ENCODE assay signal across 13 cellular contexts in the genomic region with DNA sequence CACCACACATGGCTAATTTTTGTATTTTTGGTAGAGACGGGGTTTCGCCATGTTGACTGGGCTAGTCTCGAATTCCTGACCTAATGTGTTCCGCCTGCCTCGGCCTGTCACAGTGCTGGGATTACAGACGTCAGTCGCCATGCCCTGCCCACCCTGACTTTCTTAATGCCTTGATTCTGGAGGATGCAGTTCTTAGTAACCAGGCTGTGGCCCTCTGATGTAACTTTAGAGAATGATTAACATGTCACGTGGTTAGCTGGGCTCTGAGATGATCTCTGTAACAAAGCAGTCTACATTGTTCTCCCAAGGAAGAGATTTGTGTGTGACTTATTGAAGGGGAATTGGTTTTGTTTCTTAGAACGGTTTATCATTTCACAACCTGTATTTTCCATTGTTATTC. TPM values are rescaled to one million over a fixed set of nuclear protein-coding genes. Genes with fewer than 3 reads are reported as not detected.
DNase-seq lines count a peak whose midpoint lies in the region; ATAC-seq and TF ChIP-seq lines count a peak whose summit lies in the region.
"Had no signal": no experiment of that assay in that cellular context is flagged by ENCODE, and none has a peak within 500 bp of the region (broad histone marks: within the 10 kb centered on the region; RNA-seq: fewer than 3 reads in every experiment).

No MANE protein-coding gene starts in this region.

- H2AFZ ChIP-seq in neural progenitor cell (replicated peaks) (no peak overlapping the region), PC-9 (no peak overlapping the region)

- no peaks in the 10 kb centered on the region for H3K36me3 Mint-ChIP-seq in neural progenitor cell
- H3K36me3 Mint-ChIP-seq in type B pancreatic cell = no peaks in the 10 kb centered on the region
- H3K36me3 Mint-ChIP-seq: activated naive CD8-positive, alpha-beta T cell treated with anti-CD3 and anti-CD28 coated beads, Interleukin-2, amount 10 ng/mL, durations not matched to agents 7 days and 5 days had no signal

- H3K27ac Mint-ChIP-seq in neural progenitor cell = no peak overlapping the region
- no peak overlapping the region for H3K27ac Mint-ChIP-seq in type B pancreatic cell
- H3K27ac Mint-ChIP-seq: activated CD4-positive, alpha-beta T cell treated with anti-CD3 and anti-CD28 coated beads, Interleukin-2, amount 10 ng/mL, durations not matched to agents 7 days and 5 days; activated naive CD8-positive, alpha-beta T cell treated with anti-CD3 and anti-CD28 coated beads, Interleukin-2, amount 10 ng/mL, durations not matched to agents 7 days and 5 days had no signal

- BruUV-seq in PC-9 (replicated peaks; lab: Mats Ljungman, UMichigan) = no TSS peak

- H3K27me3 Mint-ChIP-seq in neural progenitor cell (ENCODE audit: insufficient read depth, low read depth) = peaks cover 2% of the 10 kb centered on the region
- H3K27me3 Mint-ChIP-seq in type B pancreatic cell = peaks cover 9% of the 10 kb centered on the region
- H3K27me3 Mint-ChIP-seq: activated naive CD8-positive, alpha-beta T cell treated with anti-CD3 and anti-CD28 coated beads, Interleukin-2, amount 10 ng/mL, durations not matched to agents 7 days and 5 days had no signal

- H3K4me1 ChIP-seq in neural progenitor cell = peaks cover 80% of the 10 kb centered on the region
- no peaks in the 10 kb centered on the region for H3K4me1 ChIP-seq in PC-9 (replicated peaks; ENCODE audit: insufficient read depth)
- no peaks in the 10 kb centered on the region for H3K4me1 ChIP-seq in vagina
- H3K4me1 ChIP-seq: spleen had no signal

- no peaks in the 10 kb centered on the region for H3K27me3 ChIP-seq in neural progenitor cell
- H3K27me3 ChIP-seq in PC-9 (ENCODE audit: insufficient read depth, low read depth) = no peaks in the 10 kb centered on the region
- no peaks in the 10 kb centered on the region for H3K27me3 ChIP-seq in vagina
- H3K27me3 ChIP-seq: spleen had no signal

- no peak for TF ChIP-seq POLR2A in vagina (IDR thresholded peaks at IDR 0.05)

- H3K9me3 Mint-ChIP-seq in neural progenitor cell (no peaks in the 10 kb centered on the region), type B pancreatic cell (no peaks in the 10 kb centered on the region)
- H3K9me3 Mint-ChIP-seq: activated CD4-positive, alpha-beta T cell treated with anti-CD3 and anti-CD28 coated beads, Interleukin-2, amount 10 ng/mL, durations not matched to agents 7 days and 5 days; activated naive CD8-positive, alpha-beta T cell treated with anti-CD3 and anti-CD28 coated beads, Interleukin-2, amount 10 ng/mL, durations not matched to agents 7 days and 5 days had no signal

- H3K4me2 ChIP-seq in neural progenitor cell (peak overlapping the region; percentile 21), PC-9 (no peak overlapping the region)

- H3K27ac ChIP-seq in cingulate gyrus (ENCODE audit: low read depth, low read length) = peak overlapping the region; percentile 25
- H3K27ac ChIP-seq in neural progenitor cell = peak overlapping the region; percentile 44
- no peak overlapping the region for H3K27ac ChIP-seq in PC-9
- H3K27ac ChIP-seq in vagina = no peak overlapping the region
- H3K27ac ChIP-seq: spleen had no signal

- no peak overlapping the region for H3K9ac ChIP-seq in neural progenitor cell

- H4K20me1 ChIP-seq in neural progenitor cell (ENCODE audit: low read depth) (no peaks in the 10 kb centered on the region), PC-9 (ENCODE audit: insufficient read depth) (no peaks in the 10 kb centered on the region)

- CTCF ChIA-PET in PC-9 (lab: Charles Lee) = no interaction called here

- no peak overlapping the region for H3K4me3 ChIP-seq in neural progenitor cell
- H3K4me3 ChIP-seq in PC-9 = no peak overlapping the region
- no peak overlapping the region for H3K4me3 ChIP-seq in vagina
- H3K4me3 ChIP-seq: spleen had no signal

- DNase-seq in neural progenitor cell (ENCODE audit: low spot score) = peak; percentile 19
- DNase-seq in PC-9 = no peak
- DNase-seq in type B pancreatic cell (ENCODE audit: extremely low spot score, unreplicated experiment) = no peak
- DNase-seq in vagina (ENCODE audit: extremely low spot score in 2 of 2) = no peak
- DNase-seq: activated CD4-positive, alpha-beta T cell treated with anti-CD3 and anti-CD28 coated beads, Interleukin-2, amount 10 ng/mL, durations not matched to agents 7 days and 5 days; activated naive CD8-positive, alpha-beta T cell treated with anti-CD3 and anti-CD28 coated beads, Interleukin-2, amount 10 ng/mL, durations not matched to agents 7 days and 5 days; NCI-H187 treated with DMSO at 0.1 percent for 48 hours; spleen; stimulated activated naive CD8-positive, alpha-beta T cell treated with anti-CD3 and anti-CD28 coated beads, Interleukin-15, Interleukin-2, amounts not matched to agents 100 U/mL and 50 U/mL, for 24 hours had no signal

- TF ChIP-seq CTCF in neural progenitor cell (IDR thresholded peaks at IDR 0.05) (no peak), PC-9 (conservative IDR thresholded peaks at IDR 0.05) (no peak), type B pancreatic cell (conservative IDR thresholded peaks at IDR 0.05) (no peak), vagina (IDR thresholded peaks at IDR 0.05) (no peak)

- POLR2A ChIA-PET in PC-9 (lab: Charles Lee; ENCODE audit: unreplicated experiment) = no interaction called here

- H3K36me3 ChIP-seq in neural progenitor cell (no peaks in the 10 kb centered on the region), PC-9 (ENCODE audit: low read depth) (no peaks in the 10 kb centered on the region), vagina (no peaks in the 10 kb centered on the region)
- H3K36me3 ChIP-seq: spleen had no signal

- intact Hi-C loops in PC-9 (cut with micrococcal nuclease; ENCODE audit: unreplicated experiment) (no loop called here), vagina (cut with DNase I) (no loop called here)

- ATAC-seq in GM18909 (IDR thresholded peaks at IDR 0.05; ENCODE audit: poor library complexity, unreplicated experiment) (peak; percentile 82), HG03378 (IDR thresholded peaks at IDR 0.05; ENCODE audit: unreplicated experiment) (peak; percentile 85), HG03442 (IDR thresholded peaks at IDR 0.05; ENCODE audit: unreplicated experiment) (no peak)
- ATAC-seq: stimulated activated naive CD8-positive, alpha-beta T cell treated with anti-CD3 and anti-CD28 coated beads, Interleukin-15, Interleukin-2, amounts not matched to agents 100 U/mL and 50 U/mL, for 24 hours had no signal

- H3F3A ChIP-seq in neural progenitor cell (ENCODE audit: low read depth) (peaks cover 69% of the 10 kb centered on the region), PC-9 (ENCODE audit: insufficient read depth, low read depth) (no peaks in the 10 kb centered on the region)

- H3K9me3 ChIP-seq in neural progenitor cell (ENCODE audit: low read depth) (no peaks in the 10 kb centered on the region), PC-9 (ENCODE audit: insufficient read depth, low read depth) (no peaks in the 10 kb centered on the region), vagina (no peaks in the 10 kb centered on the region)
- H3K9me3 ChIP-seq: spleen had no signal

- no peaks in the 10 kb centered on the region for H3K9me2 ChIP-seq in PC-9 (ENCODE audit: insufficient read depth)

- peaks cover 78% of the 10 kb centered on the region for H3K79me2 ChIP-seq in neural progenitor cell (ENCODE audit: low read depth)
- no peaks in the 10 kb centered on the region for H3K79me2 ChIP-seq in PC-9 (ENCODE audit: low read depth)

- H3K4me3 Mint-ChIP-seq in neural progenitor cell = no peak overlapping the region
- no peak overlapping the region for H3K4me3 Mint-ChIP-seq in type B pancreatic cell
- H3K4me3 Mint-ChIP-seq: activated CD4-positive, alpha-beta T cell treated with anti-CD3 and anti-CD28 coated beads, Interleukin-2, amount 10 ng/mL, durations not matched to agents 7 days and 5 days; activated naive CD8-positive, alpha-beta T cell treated with anti-CD3 and anti-CD28 coated beads, Interleukin-2, amount 10 ng/mL, durations not matched to agents 7 days and 5 days had no signal

- H3K4me1 Mint-ChIP-seq in neural progenitor cell (peaks cover 22% of the 10 kb centered on the region), type B pancreatic cell (ENCODE audit: unreplicated experiment) (peaks cover 9% of the 10 kb centered on the region)
- H3K4me1 Mint-ChIP-seq: activated CD4-positive, alpha-beta T cell treated with anti-CD3 and anti-CD28 coated beads, Interleukin-2, amount 10 ng/mL, durations not matched to agents 7 days and 5 days; activated naive CD8-positive, alpha-beta T cell treated with anti-CD3 and anti-CD28 coated beads, Interleukin-2, amount 10 ng/mL, durations not matched to agents 7 days and 5 days had no signal

RNA-seq across cellular contexts. Expression of gene ANK2, which starts 30.6 kb away (rescaled TPM):
- total RNA-seq in neural progenitor cell (ENCODE audit: low replicate concordance) (79.8 and 121 TPM in 2 replicates), PC-9 (2021) (0.61 and 1.6 TPM in 2 replicates), type B pancreatic cell (ENCODE audit: low replicate concordance) (18.6 and 27.7 TPM in 2 replicates), vagina (64.6 TPM)

Comparison
In these comparisons a context has a peak if more than half of its experiments do, and no peak if none do; other contexts are left out.
1. H3K27ac ChIP-seq: peak in cingulate gyrus (single experiment) and neural progenitor cell (single experiment); none in PC-9 (single experiment) and vagina (single experiment).